27 cellular contexts compared by ENCODE assay signal in genomic region chr1:102252731-102253360, GRCh38.
"Had no signal": no experiment of that assay in that cellular context is flagged by ENCODE, and none has a peak within 500 bp of the region (broad histone marks: within the 10 kb centered on the region; RNA-seq: fewer than 3 reads in every experiment).

No MANE protein-coding gene starts in this region.

- H3K4me3 ChIP-seq: Peyer's patch, SK-N-MC had no signal

- DNase-seq: activated CD4-positive, alpha-beta T cell treated with anti-CD3 and anti-CD28 coated beads for 4 hours; activated CD4-positive, alpha-beta T cell treated with anti-CD3 and anti-CD28 coated beads, Interleukin-2, amount 50 U/mL, for 4 hours; activated CD8-positive, alpha-beta T cell treated with anti-CD3 and anti-CD28 coated beads, Interleukin-2, amount 10 ng/mL, durations not matched to agents 7 days and 5 days; activated effector memory CD4-positive, alpha-beta T cell treated with Interleukin-2 at 50 U/mL for 16 hours; activated naive CD4-positive, alpha-beta T cell treated with Interleukin-2 at 50 U/mL for 16 hours; activated naive CD8-positive, alpha-beta T cell treated with anti-CD3 and anti-CD28 coated beads, Interleukin-2, amount 50 U/mL, for 24 hours; activated T-cell treated with anti-CD3 and anti-CD28 coated beads, Interleukin-2, amount 50 U/mL, for 24 hours; amniotic stem cell; KG1; NCI-H1048; NCI-H146; NCI-H187 treated with DMSO at 0.1 percent for 48 hours; NCI-H2081 treated with DMSO at 0.1 percent for 48 hours; NCI-H2171; NCI-H2227 treated with DMSO at 0.1 percent for 48 hours; NCI-H526; NCI-H82; OCI-M1; Peyer's patch; SIG-M5; T-cell; WERI-Rb-1 had no signal

- H3K27me3 ChIP-seq: Peyer's patch had no signal

- H3K4me1 Mint-ChIP-seq: activated naive CD8-positive, alpha-beta T cell treated with anti-CD3 and anti-CD28 coated beads, Interleukin-2, amount 50 U/mL, for 24 hours; brain; T-cell had no signal

- H3K4me1 ChIP-seq: Peyer's patch had no signal

- ATAC-seq: activated CD4-positive, CD25-positive, alpha-beta regulatory T cell treated with anti-CD3 and anti-CD28 coated beads, Interleukin-2, amount 50 U/mL, for 24 hours; activated CD8-positive, alpha-beta T cell treated with anti-CD3 and anti-CD28 coated beads, Interleukin-2, amount 10 ng/mL, durations not matched to agents 7 days and 5 days; activated naive CD4-positive, alpha-beta T cell treated with anti-CD3 and anti-CD28 coated beads, Interleukin-2, amount 50 U/mL, for 72 hours; activated naive CD8-positive, alpha-beta T cell treated with anti-CD3 and anti-CD28 coated beads, Interleukin-2, amount 50 U/mL, for 24 hours; T-cell had no signal

- H3K4me3 Mint-ChIP-seq: activated CD8-positive, alpha-beta T cell treated with anti-CD3 and anti-CD28 coated beads, Interleukin-2, amount 10 ng/mL, durations not matched to agents 7 days and 5 days; activated naive CD8-positive, alpha-beta T cell treated with anti-CD3 and anti-CD28 coated beads, Interleukin-2, amount 50 U/mL, for 24 hours; activated T-cell treated with anti-CD3 and anti-CD28 coated beads, Interleukin-2, amount 50 U/mL, for 24 hours; activated T-helper 1 cell treated with anti-CD3 and anti-CD28 coated beads, Interleukin-12 subunit alpha, Interleukin-12 subunit beta, Interleukin-2, Interleukin-4 antibody, amounts not matched to agents 30 ng/mL and 10 ng/mL and 1 ng/mL, durations not matched to agents 14 hours and 24 hours and 36 hours; brain; T-cell had no signal

- H3K27ac Mint-ChIP-seq: activated CD8-positive, alpha-beta T cell treated with anti-CD3 and anti-CD28 coated beads, Interleukin-2, amount 10 ng/mL, durations not matched to agents 7 days and 5 days; activated naive CD4-positive, alpha-beta T cell treated with anti-CD3 and anti-CD28 coated beads, Interleukin-2, amount 50 U/mL, for 72 hours; activated naive CD8-positive, alpha-beta T cell treated with anti-CD3 and anti-CD28 coated beads, Interleukin-2, amount 50 U/mL, for 24 hours; activated T-cell treated with anti-CD3 and anti-CD28 coated beads, Interleukin-2, amount 50 U/mL, for 24 hours; activated T-helper 1 cell treated with anti-CD3 and anti-CD28 coated beads, Interleukin-12 subunit alpha, Interleukin-12 subunit beta, Interleukin-2, Interleukin-4 antibody, amounts not matched to agents 30 ng/mL and 10 ng/mL and 1 ng/mL, durations not matched to agents 14 hours and 24 hours and 36 hours; brain; T-cell had no signal

- H3K36me3 Mint-ChIP-seq: activated naive CD4-positive, alpha-beta T cell treated with anti-CD3 and anti-CD28 coated beads, Interleukin-2, amount 50 U/mL, for 72 hours; brain; T-cell had no signal

- H3K9me3 Mint-ChIP-seq: activated naive CD4-positive, alpha-beta T cell treated with anti-CD3 and anti-CD28 coated beads, Interleukin-2, amount 50 U/mL, for 72 hours; activated naive CD8-positive, alpha-beta T cell treated with anti-CD3 and anti-CD28 coated beads, Interleukin-2, amount 50 U/mL, for 24 hours; activated T-cell treated with anti-CD3 and anti-CD28 coated beads, Interleukin-2, amount 50 U/mL, for 24 hours; activated T-helper 1 cell treated with anti-CD3 and anti-CD28 coated beads, Interleukin-12 subunit alpha, Interleukin-12 subunit beta, Interleukin-2, Interleukin-4 antibody, amounts not matched to agents 30 ng/mL and 10 ng/mL and 1 ng/mL, durations not matched to agents 14 hours and 24 hours and 36 hours; brain had no signal

- H3K27ac ChIP-seq: Peyer's patch, SK-N-MC, WERI-Rb-1 had no signal

- H3K36me3 ChIP-seq: Peyer's patch, WERI-Rb-1 had no signal

- H3K9me3 ChIP-seq: Peyer's patch had no signal

- H3K27me3 Mint-ChIP-seq: activated naive CD8-positive, alpha-beta T cell treated with anti-CD3 and anti-CD28 coated beads, Interleukin-2, amount 50 U/mL, for 24 hours; activated T-cell treated with anti-CD3 and anti-CD28 coated beads, Interleukin-2, amount 50 U/mL, for 24 hours; brain; T-cell had no signal
